In the genomic region with DNA sequence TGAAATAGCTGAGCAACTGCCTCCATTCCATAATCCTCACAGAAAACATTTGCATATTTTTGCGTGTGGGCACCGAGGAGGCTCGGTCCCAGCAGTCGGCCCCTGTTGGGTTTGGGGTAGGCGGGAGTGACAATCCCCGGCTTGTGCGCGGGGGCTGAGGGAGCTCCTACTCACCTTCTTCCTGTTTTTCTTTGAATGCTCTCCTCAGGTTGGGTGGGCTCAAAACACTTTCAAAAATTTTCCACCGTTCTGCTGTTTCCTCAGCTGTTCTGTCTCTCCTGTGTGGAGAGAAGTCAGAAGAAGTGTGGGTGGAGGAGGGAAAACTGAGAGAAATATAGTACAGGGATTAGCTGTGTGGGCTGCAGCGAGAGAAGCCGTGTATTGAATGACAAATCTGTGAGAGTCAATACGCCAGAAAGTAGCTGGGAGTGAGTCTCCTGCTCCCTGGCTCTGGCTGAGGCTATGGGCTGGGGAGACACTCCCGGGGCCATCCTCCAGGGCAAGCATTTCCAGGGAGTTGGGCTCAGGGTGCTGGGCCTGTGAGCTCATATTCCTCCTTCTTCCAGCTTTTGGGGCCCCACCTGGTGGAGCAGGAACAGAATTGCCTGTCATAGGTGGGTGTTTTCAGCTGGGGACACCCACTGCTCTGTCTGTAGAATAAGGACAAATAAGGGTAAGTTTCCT, we compare ENCODE assay signal across 8 cellular contexts.
DNase-seq lines count a peak whose midpoint lies in the region; ATAC-seq lines count a peak whose summit lies in the region.

No MANE protein-coding gene starts in this region.

- H3K27me3 ChIP-seq in adipocyte (replicated peaks; ENCODE audit: control insufficient read depth, insufficient read depth, low read length): no peaks in the 10 kb centered on the region

- H3K9ac ChIP-seq in adipocyte (ENCODE audit: low read length): no peak overlapping the region

- ATAC-seq in left lobe of liver: peak; percentile 99

- H3K9me3 ChIP-seq in adipocyte (ENCODE audit: control insufficient read depth, low read length): no peaks in the 10 kb centered on the region

- peak; percentile 42 for DNase-seq in EH (ENCODE audit: low read depth)
- peak; percentile 55 for DNase-seq in HT-29 (ENCODE audit: low spot score)
- DNase-seq in adipocyte (ENCODE audit: low read depth): peak; percentile 23
- peak; percentile 72 for DNase-seq in left lobe of liver (ENCODE audit: low spot score)
- no peak for DNase-seq in central memory CD4-positive, alpha-beta T cell
- DNase-seq in germinal center (ENCODE audit: low spot score): no peak
- no peak for DNase-seq in NCI-H2081 treated with DMSO at 0.1 percent for 48 hours (lab: John Stamatoyannopoulos, UW)
- DNase-seq in cortex of kidney (lab: John Stamatoyannopoulos, UW): no peak

- no peak overlapping the region for H3K4me3 ChIP-seq in adipocyte (ENCODE audit: low read length)

- peaks cover 21% of the 10 kb centered on the region for H3K4me1 ChIP-seq in adipocyte (ENCODE audit: control insufficient read depth, insufficient read depth, low read length)

- H3K36me3 ChIP-seq in adipocyte (ENCODE audit: control insufficient read depth, insufficient read depth, low read length, severe bottlenecking): no peaks in the 10 kb centered on the region

Comparison
In these comparisons a context has a peak if more than half of its experiments do, and no peak if none do; other contexts are left out.
1. DNase-seq: peak in EH (single experiment), HT-29 (single experiment), adipocyte (single experiment) and left lobe of liver (single experiment); none in central memory CD4-positive, alpha-beta T cell (single experiment), germinal center (single experiment), NCI-H2081 treated with DMSO at 0.1 percent for 48 hours (single experiment) and cortex of kidney (single experiment).